20 cellular contexts compared by ENCODE assay signal in the genomic region with DNA sequence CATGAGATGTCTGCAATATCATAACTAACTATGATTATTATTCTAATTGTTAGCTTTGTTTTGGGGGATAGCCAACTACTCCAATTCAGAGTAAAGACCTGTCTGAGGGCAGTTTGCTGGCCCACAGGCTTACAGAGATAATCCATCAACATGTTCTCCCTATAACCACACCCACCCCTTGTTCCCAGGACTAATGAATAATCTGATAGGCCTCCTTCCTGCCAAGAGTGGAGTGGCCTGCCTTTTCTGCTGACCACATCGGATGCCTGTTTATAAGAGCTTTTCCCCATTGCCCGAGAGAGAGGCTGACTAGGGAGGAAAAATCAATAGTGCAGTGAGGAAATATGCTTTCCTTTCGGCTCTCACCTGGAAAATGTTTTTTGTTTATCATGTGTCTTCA. TPM values are rescaled to one million over a fixed set of nuclear protein-coding genes. Genes with fewer than 3 reads are reported as not detected.
DNase-seq lines count a peak whose midpoint lies in the region; ATAC-seq and TF ChIP-seq lines count a peak whose summit lies in the region.
"Had no signal": no experiment of that assay in that cellular context is flagged by ENCODE, and none has a peak within 500 bp of the region (broad histone marks: within the 10 kb centered on the region; RNA-seq: fewer than 3 reads in every experiment).

No MANE protein-coding gene starts in this region.

- H3K18ac ChIP-seq in mesenchymal stem cell (ENCODE audit: low read depth in 1 of 2, low read length in 2 of 2): no peak overlapping the region

- in situ Hi-C loops in HAP-1 (cut with MboI; ENCODE audit: low sequenced_read_pairs): no loop called here

- H3K4me3 ChIP-seq in BE2C (ENCODE audit: low read depth, low read length): no peak overlapping the region
- H3K4me3 ChIP-seq in choroid plexus epithelial cell (ENCODE audit: low read depth, low read length): no peak overlapping the region
- H3K4me3 ChIP-seq in mesenchymal stem cell (ENCODE audit: insufficient read depth in 1 of 2, low read depth in 1 of 2, low read length in 2 of 2): no peak overlapping the region
- H3K4me3 ChIP-seq in HAP-1: no peak overlapping the region
- H3K4me3 ChIP-seq: dorsolateral prefrontal cortex, esophagus muscularis mucosa, lung, spleen had no signal

- H3K4ac ChIP-seq in mesenchymal stem cell (ENCODE audit: low read depth in 1 of 2, low read length in 2 of 2): no peak overlapping the region

- no peak overlapping the region for H4K91ac ChIP-seq in mesenchymal stem cell (ENCODE audit: low read length)

- H2BK12ac ChIP-seq in mesenchymal stem cell (ENCODE audit: low read length in 2 of 2): no peak overlapping the region

- no peaks in the 10 kb centered on the region for H3K9me3 ChIP-seq in BE2C
- no peaks in the 10 kb centered on the region for H3K9me3 ChIP-seq in mesenchymal stem cell (ENCODE audit: control insufficient read depth, low read length)
- H3K9me3 ChIP-seq in HAP-1: no peaks in the 10 kb centered on the region
- H3K9me3 ChIP-seq: esophagus muscularis mucosa, spleen had no signal

- H3K36me3 ChIP-seq in BE2C (no peaks in the 10 kb centered on the region), mesenchymal stem cell (ENCODE audit: control insufficient read depth in 1 of 2, insufficient read depth in 2 of 2, low read depth in 1 of 2, low read length in 2 of 2) (no peaks in the 10 kb centered on the region), HAP-1 (replicated peaks) (no peaks in the 10 kb centered on the region)
- H3K36me3 ChIP-seq: esophagus muscularis mucosa, spleen had no signal

- no peak overlapping the region for H3K27ac ChIP-seq in mesenchymal stem cell (ENCODE audit: low read length, poor library complexity, severe bottlenecking)
- H3K27ac ChIP-seq: dorsolateral prefrontal cortex, esophagus muscularis mucosa, spleen had no signal

- 40% methylated on average over 3 of the region's 3 CpGs for WGBS in mesenchymal stem cell

- no peak overlapping the region for H2AFZ ChIP-seq in mesenchymal stem cell (ENCODE audit: low read depth, low read length)

- H3K79me1 ChIP-seq in mesenchymal stem cell (replicated peaks; ENCODE audit: low read length, poor library complexity, severe bottlenecking): no peaks in the 10 kb centered on the region

- H3K4me1 ChIP-seq in BE2C: peaks cover 35% of the 10 kb centered on the region
- no peaks in the 10 kb centered on the region for H3K4me1 ChIP-seq in mesenchymal stem cell (ENCODE audit: control insufficient read depth, insufficient read depth, low read depth, low read length)
- no peaks in the 10 kb centered on the region for H3K4me1 ChIP-seq in HAP-1
- H3K4me1 ChIP-seq: esophagus muscularis mucosa, spleen had no signal

- no peak overlapping the region for H3K9ac ChIP-seq in mesenchymal stem cell (ENCODE audit: low read length)

- no peak overlapping the region for H2BK15ac ChIP-seq in mesenchymal stem cell (ENCODE audit: low read depth, poor library complexity, severe bottlenecking)

- DNase-seq in BE2C (peak; percentile 54), M059J (ENCODE audit: low read depth) (peak; percentile 57), choroid plexus epithelial cell (ENCODE audit: low read depth) (peak; percentile 45), mesenchymal stem cell (peak; percentile 63), HAP-1 (ENCODE audit: low spot score in 2 of 2) (no peak)
- no peak for DNase-seq in activated CD4-positive, alpha-beta T cell treated with anti-CD3 and anti-CD28 coated beads, Interleukin-2, amount 50 U/mL, for 48 hours
- DNase-seq in stimulated activated CD4-positive, alpha-beta T cell treated with anti-CD3 and anti-CD28 coated beads, Interleukin-2, amount 100 ng/mL, for 24 hours: no peak
- DNase-seq: activated CD8-positive, alpha-beta T cell treated with anti-CD3 and anti-CD28 coated beads for 36 hours; AML-193; COR-L47; dorsolateral prefrontal cortex; glutamatergic neuron; naive thymus-derived CD4-positive, alpha-beta T cell; NCI-H1436; spleen; T-cell had no signal

- H3K27me3 ChIP-seq in BE2C (no peaks in the 10 kb centered on the region), mesenchymal stem cell (ENCODE audit: control insufficient read depth in 1 of 2, insufficient read depth in 1 of 2, low read length in 2 of 2) (no peaks in the 10 kb centered on the region), HAP-1 (ENCODE audit: low read depth) (no peaks in the 10 kb centered on the region)

- H2BK5ac ChIP-seq in mesenchymal stem cell (ENCODE audit: low read depth, low read length, poor library complexity, severe bottlenecking): no peak overlapping the region

- no peak for ATAC-seq in GM18498 (IDR thresholded peaks at IDR 0.05; ENCODE audit: unreplicated experiment)
- ATAC-seq: activated CD8-positive, alpha-beta T cell treated with anti-CD3 and anti-CD28 coated beads for 36 hours; naive thymus-derived CD4-positive, alpha-beta T cell; T-cell had no signal

- no peak overlapping the region for H3K4me2 ChIP-seq in mesenchymal stem cell (ENCODE audit: low read length, poor library complexity, severe bottlenecking)

- no peak overlapping the region for H3K14ac ChIP-seq in mesenchymal stem cell (ENCODE audit: low read length in 2 of 2)

- H4K8ac ChIP-seq in mesenchymal stem cell (ENCODE audit: low read length): no peak overlapping the region

- TF ChIP-seq CTCF in BE2C (IDR thresholded peaks at IDR 0.05; ENCODE audit: low read depth, low read length) (no peak), choroid plexus epithelial cell (conservative IDR thresholded peaks at IDR 0.05; ENCODE audit: low read depth, low read length) (no peak)

- no peak overlapping the region for H2AK5ac ChIP-seq in mesenchymal stem cell (ENCODE audit: low read length, severe bottlenecking)

- H3K23ac ChIP-seq in mesenchymal stem cell (ENCODE audit: low read length in 2 of 2): no peak overlapping the region

- H2BK120ac ChIP-seq in mesenchymal stem cell (ENCODE audit: low read depth, low read length): no peak overlapping the region

RNA-seq across cellular contexts. Expression of a gene that starts 38.2 kb away (rescaled TPM):
- polyA plus RNA-seq in BE2C (2012; ENCODE audit: insufficient read depth, insufficient read length, low read depth): 3.8 TPM
- total RNA-seq in M059J (2014; rRNA removed; shearing (Covaris generic)): 55.4 and 69.2 TPM in 2 replicates
- polyA plus RNA-seq in mesenchymal stem cell (2013, experiment 1 of 2): 10.2 TPM
- 10.0 TPM for polyA plus RNA-seq in mesenchymal stem cell (2013, experiment 2 of 2)
- total RNA-seq: activated CD8-positive, alpha-beta T cell treated with anti-CD3 and anti-CD28 coated beads for 36 hours; G401; naive thymus-derived CD4-positive, alpha-beta T cell; spleen; T-cell had no signal
- polyA plus RNA-seq: naive thymus-derived CD4-positive, alpha-beta T cell; spleen had no signal

Comparison
In these comparisons a context has a peak if more than half of its experiments do, and no peak if none do; other contexts are left out.
1. DNase-seq: peak in BE2C (single experiment), M059J (single experiment), choroid plexus epithelial cell (single experiment) and mesenchymal stem cell (single experiment); none in HAP-1 (0 of 2), activated CD4-positive, alpha-beta T cell treated with anti-CD3 and anti-CD28 coated beads, Interleukin-2, amount 50 U/mL, for 48 hours (0 of 2) and stimulated activated CD4-positive, alpha-beta T cell treated with anti-CD3 and anti-CD28 coated beads, Interleukin-2, amount 100 ng/mL, for 24 hours (0 of 2).